Comparison of ENCODE assay signal across 23 cellular contexts in the genomic region with DNA sequence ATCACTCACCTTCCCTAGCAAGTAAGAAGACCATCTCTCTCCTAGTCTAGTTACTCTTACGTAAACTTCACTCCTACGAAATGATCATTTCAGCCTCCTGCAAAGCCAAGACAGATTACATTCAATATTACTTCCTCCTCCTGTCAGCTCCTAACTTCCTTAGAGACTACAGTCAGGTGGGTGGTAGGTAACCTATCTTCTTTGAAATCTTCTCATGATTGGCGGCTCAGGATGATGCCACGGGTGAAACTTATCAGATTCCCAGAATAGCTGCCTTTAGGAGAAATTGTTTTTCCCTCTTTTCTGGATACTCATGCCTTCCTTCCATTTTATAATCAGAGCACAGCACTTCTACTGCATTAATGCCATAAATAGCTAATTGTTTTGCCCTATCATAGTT.
A peak's percentile ranks its signal among the peaks of the same experiment; 100 is the strongest.
DNase-seq lines count a peak whose midpoint lies in the region; ATAC-seq and TF ChIP-seq lines count a peak whose summit lies in the region.
"Had no signal": no experiment of that assay in that cellular context is flagged by ENCODE, and none has a peak within 500 bp of the region (broad histone marks: within the 10 kb centered on the region; RNA-seq: fewer than 3 reads in every experiment).

No MANE protein-coding gene starts in this region.

- WGBS in right cardiac atrium: 69% methylated on average over 4 of the region's 4 CpGs

- no peak overlapping the region for H3K4me3 Mint-ChIP-seq in neural crest cell
- H3K4me3 Mint-ChIP-seq: CD14-positive monocyte; CD4-positive, alpha-beta memory T cell; CD4-positive, CD25-positive, alpha-beta regulatory T cell; CD8-positive, alpha-beta memory T cell had no signal

- H3K4me1 Mint-ChIP-seq in neural crest cell: no peaks in the 10 kb centered on the region
- H3K4me1 Mint-ChIP-seq: CD14-positive monocyte; CD4-positive, alpha-beta memory T cell; CD4-positive, CD25-positive, alpha-beta regulatory T cell; CD8-positive, alpha-beta memory T cell had no signal

- TF ChIP-seq CTCF in left ventricle myocardium inferior (IDR thresholded peaks at IDR 0.05; ENCODE audit: borderline replicate concordance): no peak
- no peak for TF ChIP-seq CTCF in neural crest cell (conservative IDR thresholded peaks at IDR 0.05)

- peak overlapping the region; percentile 45 for H3K27ac Mint-ChIP-seq in neural crest cell (ENCODE audit: unreplicated experiment)
- H3K27ac Mint-ChIP-seq: CD14-positive monocyte; CD4-positive, alpha-beta memory T cell; CD4-positive, CD25-positive, alpha-beta regulatory T cell; CD8-positive, alpha-beta memory T cell had no signal

- intact Hi-C loops in left ventricle myocardium inferior (cut with micrococcal nuclease): no loop called here
- intact Hi-C loops in right cardiac atrium (cut with DNase I): no loop called here
- intact Hi-C loops in posterior cingulate gyrus (cut with DNase I): no loop called here

- no peaks in the 10 kb centered on the region for H3K36me3 ChIP-seq in left ventricle myocardium inferior
- H3K36me3 ChIP-seq: BE2C, BLaER1 had no signal

- H3K27me3 Mint-ChIP-seq in neural crest cell (ENCODE audit: low read depth): no peaks in the 10 kb centered on the region
- H3K27me3 Mint-ChIP-seq: CD4-positive, alpha-beta memory T cell; CD4-positive, CD25-positive, alpha-beta regulatory T cell; CD8-positive, alpha-beta memory T cell had no signal

- H3K36me3 Mint-ChIP-seq in neural crest cell (ENCODE audit: low read depth): no peaks in the 10 kb centered on the region
- H3K36me3 Mint-ChIP-seq: CD14-positive monocyte; CD4-positive, alpha-beta memory T cell; CD4-positive, CD25-positive, alpha-beta regulatory T cell; CD8-positive, alpha-beta memory T cell had no signal

- H3K4me1 ChIP-seq in left ventricle myocardium inferior (peaks cover 18% of the 10 kb centered on the region), right cardiac atrium (ENCODE audit: control insufficient read depth, insufficient read depth, low read length) (no peaks in the 10 kb centered on the region)
- H3K4me1 ChIP-seq: BE2C, BLaER1 had no signal

- H3K9me3 ChIP-seq in left ventricle myocardium inferior (replicated peaks) (no peaks in the 10 kb centered on the region), right cardiac atrium (ENCODE audit: control insufficient read depth, low read length) (no peaks in the 10 kb centered on the region)
- H3K9me3 ChIP-seq: BE2C, BLaER1 had no signal

- ATAC-seq in right cardiac atrium (no peak), GM18517 (IDR thresholded peaks at IDR 0.05; ENCODE audit: unreplicated experiment) (no peak)
- ATAC-seq: GM12878 had no signal

- no peaks in the 10 kb centered on the region for H3K27me3 ChIP-seq in left ventricle myocardium inferior (ENCODE audit: low read depth)
- H3K27me3 ChIP-seq in right cardiac atrium (ENCODE audit: control insufficient read depth, insufficient read depth): no peaks in the 10 kb centered on the region
- H3K27me3 ChIP-seq: BE2C, BLaER1 had no signal

- DNase-seq in left ventricle myocardium inferior (no peak), right cardiac atrium (no peak), neural crest cell (ENCODE audit: low read depth, low spot score) (no peak), posterior cingulate gyrus (no peak)
- DNase-seq: 8988T; ACHN; BE2C; C1 segment of cervical spinal cord; CD4-positive, alpha-beta memory T cell; CD4-positive, CD25-positive, alpha-beta regulatory T cell; CD8-positive, alpha-beta memory T cell; COR-L47; DMS 273 treated with DMSO at 0.1 percent for 48 hours; DMS153; DMS53; DMS79; DND-41; EL; GDM1 had no signal

- H3K4me3 ChIP-seq in left ventricle myocardium inferior (no peak overlapping the region), right cardiac atrium (ENCODE audit: low read length) (no peak overlapping the region)
- H3K4me3 ChIP-seq: BLaER1, GM12878 had no signal

- H3K9me3 Mint-ChIP-seq in neural crest cell: peaks cover 2% of the 10 kb centered on the region

- H3K27ac ChIP-seq in left ventricle myocardium inferior (replicated peaks): peak overlapping the region; percentile 82
- H3K27ac ChIP-seq in right cardiac atrium (ENCODE audit: low read length): no peak overlapping the region
- H3K27ac ChIP-seq: BLaER1 had no signal
